In the genomic region with DNA sequence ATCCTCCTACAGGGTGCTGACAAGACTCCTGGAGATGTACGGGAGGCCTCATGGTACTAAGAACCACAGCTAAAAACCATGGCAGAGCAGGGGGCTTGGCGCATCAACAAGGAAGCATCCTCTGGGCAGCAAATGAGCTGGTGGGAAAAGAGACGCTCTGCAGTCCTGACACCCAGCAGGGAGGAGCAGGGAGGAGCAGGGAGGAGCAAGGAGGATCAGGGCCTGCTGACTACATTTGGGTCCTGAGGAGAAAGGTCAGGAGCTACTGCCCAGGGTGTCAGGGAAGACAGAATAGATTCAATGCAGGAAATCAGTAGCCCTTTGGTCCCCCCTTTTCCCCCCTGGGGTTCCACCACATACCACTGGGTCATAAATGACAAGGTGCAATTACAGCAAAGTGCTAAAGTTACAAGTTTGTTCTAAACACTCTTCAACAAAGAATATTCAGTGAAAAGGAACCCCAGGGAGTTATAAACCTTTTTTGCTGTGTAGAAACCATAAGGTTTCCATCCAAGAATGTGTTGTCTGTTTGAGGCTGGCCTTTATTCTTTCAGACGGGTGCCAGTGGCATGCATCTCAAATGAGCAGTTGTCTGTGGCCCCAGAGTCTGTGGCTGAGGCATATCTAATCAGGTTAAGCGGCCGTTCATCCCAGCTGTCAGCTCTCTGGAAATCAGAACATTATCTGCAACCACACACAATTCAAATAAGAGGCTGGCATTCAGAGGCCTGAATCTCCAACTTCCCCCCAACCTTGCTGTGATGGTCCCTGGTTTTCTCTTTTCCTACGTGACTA, we compare ENCODE assay signal across 29 cellular contexts.
DNase-seq lines count a peak whose midpoint lies in the region; ATAC-seq and TF ChIP-seq lines count a peak whose summit lies in the region.
"Had no signal": no experiment of that assay in that cellular context is flagged by ENCODE, and none has a peak within 500 bp of the region (broad histone marks: within the 10 kb centered on the region; RNA-seq: fewer than 3 reads in every experiment).

No MANE protein-coding gene starts in this region.

- DNase-seq in ELF-1 (ENCODE audit: low read depth, low spot score) (peak; percentile 33), SJCRH30 (peak; percentile 98 to 99), astrocyte of the spinal cord (ENCODE audit: low read depth, low spot score) (peak; percentile 43), myocyte (ENCODE audit: low read depth) (peak; percentile 83), cardiac septum (ENCODE audit: low spot score) (no peak), HAP-1 (ENCODE audit: low spot score in 2 of 2) (no peak), progenitor cell of endocrine pancreas (ENCODE audit: low spot score, unreplicated experiment) (no peak)
- DNase-seq: activated CD4-positive, alpha-beta T cell treated with anti-CD3 and anti-CD28 coated beads, Interleukin-2, amount 50 U/mL, for 1 hour; activated naive CD4-positive, alpha-beta T cell; activated T-cell treated with anti-CD3 and anti-CD28 coated beads, Interleukin-2, amount 50 U/mL, for 72 hours; AML-193; CD8-positive, alpha-beta memory T cell; effector memory CD8-positive, alpha-beta T cell; foreskin keratinocyte; hippocampal formation; left colon; NCI-H1092 treated with DMSO at 0.1 percent for 48 hours; NCI-H187 treated with DMSO at 0.1 percent for 48 hours; sigmoid colon; stimulated activated CD4-positive, alpha-beta T cell treated with anti-CD3 and anti-CD28 coated beads, Interleukin-15, amount 100 ng/mL, for 24 hours; tibial artery had no signal

- H3K27me3 Mint-ChIP-seq in progenitor cell of endocrine pancreas, result peaks cover 14% of the 10 kb centered on the region

- H3K4me3 ChIP-seq in SJCRH30 (no peak overlapping the region), astrocyte of the spinal cord (ENCODE audit: low read depth, low read length) (no peak overlapping the region), HAP-1 (no peak overlapping the region)
- H3K4me3 ChIP-seq: breast epithelium, prostate gland, sigmoid colon, tibial artery had no signal

- H3K4me1 ChIP-seq in SJCRH30 (peaks cover 52% of the 10 kb centered on the region), HAP-1 (no peaks in the 10 kb centered on the region)
- H3K4me1 ChIP-seq: breast epithelium, foreskin keratinocyte, sigmoid colon, tibial artery had no signal

- H3K27ac ChIP-seq in SJCRH30, result peak overlapping the region; percentile 94
- H3K27ac ChIP-seq: breast epithelium, foreskin keratinocyte, neutrophil, sigmoid colon, tibial artery, VCaP had no signal

- intact Hi-C loops in cardiac septum (cut with DNase I), result no loop called here

- H3K4me3 Mint-ChIP-seq in progenitor cell of endocrine pancreas (ENCODE audit: low read depth), result no peak overlapping the region
- H3K4me3 Mint-ChIP-seq: activated T-cell treated with anti-CD3 and anti-CD28 coated beads, Interleukin-2, amount 50 U/mL, for 72 hours; CD8-positive, alpha-beta memory T cell; effector memory CD8-positive, alpha-beta T cell; IgD-negative memory B cell; memory B cell had no signal

- TF ChIP-seq CTCF in astrocyte of the spinal cord (IDR thresholded peaks at IDR 0.05; ENCODE audit: low read depth, low read length), result no peak
- TF ChIP-seq CTCF in progenitor cell of endocrine pancreas (IDR thresholded peaks at IDR 0.05; ENCODE audit: unreplicated experiment), result no peak

- H3K27me3 ChIP-seq in SJCRH30, result no peaks in the 10 kb centered on the region
- no peaks in the 10 kb centered on the region for H3K27me3 ChIP-seq in HAP-1 (ENCODE audit: low read depth)
- H3K27me3 ChIP-seq: breast epithelium, foreskin keratinocyte, neutrophil, sigmoid colon had no signal

- H3K36me3 ChIP-seq in SJCRH30 (no peaks in the 10 kb centered on the region), HAP-1 (replicated peaks) (no peaks in the 10 kb centered on the region)
- H3K36me3 ChIP-seq: breast epithelium, neutrophil, prostate gland, sigmoid colon, tibial artery had no signal

- no peak for ATAC-seq in activated CD4-positive, CD25-positive, alpha-beta regulatory T cell treated with anti-CD3 and anti-CD28 coated beads, Interleukin-2, amount 50 U/mL, for 24 hours
- ATAC-seq: activated T-cell treated with anti-CD3 and anti-CD28 coated beads, Interleukin-2, amount 50 U/mL, for 72 hours; effector memory CD8-positive, alpha-beta T cell; esophagus mucosa; foreskin keratinocyte; left colon had no signal

- no peak overlapping the region for H3K27ac Mint-ChIP-seq in progenitor cell of endocrine pancreas
- H3K27ac Mint-ChIP-seq: activated T-cell treated with anti-CD3 and anti-CD28 coated beads, Interleukin-2, amount 50 U/mL, for 72 hours; CD8-positive, alpha-beta memory T cell; effector memory CD8-positive, alpha-beta T cell; IgD-negative memory B cell; memory B cell had no signal

- H3K9me3 Mint-ChIP-seq in progenitor cell of endocrine pancreas (ENCODE audit: low read depth), result peaks cover 6% of the 10 kb centered on the region
- H3K9me3 Mint-ChIP-seq: effector memory CD8-positive, alpha-beta T cell had no signal

- no peaks in the 10 kb centered on the region for H3K36me3 Mint-ChIP-seq in progenitor cell of endocrine pancreas (ENCODE audit: insufficient read depth)
- H3K36me3 Mint-ChIP-seq: IgD-negative memory B cell, memory B cell had no signal

- in situ Hi-C loops in astrocyte of the spinal cord (cut with HindIII; ENCODE audit: low sequenced_read_pairs) (no loop called here), HAP-1 (cut with MboI; ENCODE audit: low sequenced_read_pairs) (no loop called here)

- peaks cover 5% of the 10 kb centered on the region for H3K4me1 Mint-ChIP-seq in progenitor cell of endocrine pancreas (ENCODE audit: low read depth)
- H3K4me1 Mint-ChIP-seq: CD8-positive, alpha-beta memory T cell; memory B cell had no signal

- H3K9me3 ChIP-seq in SJCRH30 (replicated peaks) (0 out of 2 replicates have a peak, but pooled peaks cover 5% of the 10 kb centered on the region), HAP-1 (no peaks in the 10 kb centered on the region)
- H3K9me3 ChIP-seq: breast epithelium, neutrophil, prostate gland, sigmoid colon, tibial artery had no signal

Comparison
In these comparisons a context has a peak if more than half of its experiments do, and no peak if none do; other contexts are left out.
1. DNase-seq: peak in ELF-1 (single experiment), SJCRH30 (2 of 2), astrocyte of the spinal cord (single experiment) and myocyte (single experiment); none in cardiac septum (single experiment), HAP-1 (0 of 2) and progenitor cell of endocrine pancreas (single experiment).